11 cellular contexts compared by ENCODE assay signal in genomic region chr2:156538083-156538504, GRCh38.
DNase-seq lines count a peak whose midpoint lies in the region; ATAC-seq and TF ChIP-seq lines count a peak whose summit lies in the region.
"Had no signal": no experiment of that assay in that cellular context is flagged by ENCODE, and none has a peak within 500 bp of the region (broad histone marks: within the 10 kb centered on the region; RNA-seq: fewer than 3 reads in every experiment).

No MANE protein-coding gene starts in this region.

- H2AFZ ChIP-seq in OCI-LY7 (ENCODE audit: low read length): no peak overlapping the region

- peaks cover 1% of the 10 kb centered on the region for H3K9me3 Mint-ChIP-seq in memory B cell
- H3K9me3 Mint-ChIP-seq: effector memory CD8-positive, alpha-beta T cell had no signal

- no TSS peak for BruUV-seq in OCI-LY7 (replicated peaks; lab: Mats Ljungman, UMichigan)

- peak overlapping the region; percentile 63 for H3K4me3 Mint-ChIP-seq in memory B cell
- H3K4me3 Mint-ChIP-seq: effector memory CD8-positive, alpha-beta T cell had no signal

- H3K27ac ChIP-seq in ascending aorta (no peak overlapping the region), adrenal gland (no peak overlapping the region), OCI-LY7 (ENCODE audit: low read depth, low read length, poor library complexity, severe bottlenecking) (no peak overlapping the region)

- H3K79me2 ChIP-seq in OCI-LY7 (ENCODE audit: insufficient read depth, low read depth, low read length): no peaks in the 10 kb centered on the region

- peaks cover 24% of the 10 kb centered on the region for H3K4me1 Mint-ChIP-seq in memory B cell

- no peak overlapping the region for H3K4me2 ChIP-seq in OCI-LY7 (ENCODE audit: low read length)

- H3K4me1 ChIP-seq in ascending aorta: no peaks in the 10 kb centered on the region
- no peaks in the 10 kb centered on the region for H3K4me1 ChIP-seq in adrenal gland (replicated peaks in 1 of 2)
- H3K4me1 ChIP-seq in OCI-LY7 (ENCODE audit: insufficient read depth, low read length, poor library complexity, severe bottlenecking): no peaks in the 10 kb centered on the region

- H3K4me3 ChIP-seq in ascending aorta: no peak overlapping the region
- H3K4me3 ChIP-seq in adrenal gland: no peak overlapping the region
- H3K4me3 ChIP-seq in OCI-LY7 (ENCODE audit: low read depth, low read length, poor library complexity, severe bottlenecking): no peak overlapping the region

- no peaks in the 10 kb centered on the region for H3K9me2 ChIP-seq in OCI-LY7 (ENCODE audit: insufficient read depth, low read length)

- H3K36me3 ChIP-seq in ascending aorta: no peaks in the 10 kb centered on the region
- no peaks in the 10 kb centered on the region for H3K36me3 ChIP-seq in adrenal gland (replicated peaks in 1 of 2)
- H3K36me3 ChIP-seq in OCI-LY7 (ENCODE audit: insufficient read depth, low read length): no peaks in the 10 kb centered on the region

- TF ChIP-seq POLR2A in adrenal gland (IDR thresholded peaks at IDR 0.05): no peak

- peak; percentile 80 for ATAC-seq in GM19023 (IDR thresholded peaks at IDR 0.05; ENCODE audit: unreplicated experiment)
- ATAC-seq in HG02588 (IDR thresholded peaks at IDR 0.05; ENCODE audit: unreplicated experiment): peak; percentile 70
- ATAC-seq in HG03565 (IDR thresholded peaks at IDR 0.05; ENCODE audit: unreplicated experiment): peak; percentile 66
- peak; percentile 88 for ATAC-seq in memory B cell (ENCODE audit: low read depth)
- ATAC-seq: effector memory CD8-positive, alpha-beta T cell had no signal

- intact Hi-C loops in ascending aorta (cut with DNase I) (no loop called here), adrenal gland (cut with DNase I) (no loop called here), OCI-LY7 (cut with micrococcal nuclease; ENCODE audit: unreplicated experiment) (no loop called here)

- H3K27me3 Mint-ChIP-seq in memory B cell: no peaks in the 10 kb centered on the region
- H3K27me3 Mint-ChIP-seq: effector memory CD8-positive, alpha-beta T cell had no signal

- DNase-seq in memory B cell (ENCODE audit: low spot score in 2 of 2) (peak; percentile 20 to 34), ascending aorta (ENCODE audit: low spot score in 2 of 2) (no peak), SKM-1 treated with dmso at 0.1 percent for 144 hours (lab: John Stamatoyannopoulos, UW; ENCODE audit: unreplicated experiment) (no peak), adrenal gland (no peak), OCI-LY7 (ENCODE audit: low spot score) (no peak)
- DNase-seq: effector memory CD8-positive, alpha-beta T cell; GDM1; KG1 had no signal

- H3K27me3 ChIP-seq in ascending aorta: no peaks in the 10 kb centered on the region
- H3K27me3 ChIP-seq in adrenal gland: no peaks in the 10 kb centered on the region

- H3K9me3 ChIP-seq in ascending aorta (no peaks in the 10 kb centered on the region), adrenal gland (replicated peaks in 1 of 3) (no peaks in the 10 kb centered on the region), OCI-LY7 (ENCODE audit: low read length) (no peaks in the 10 kb centered on the region)

- peak overlapping the region; percentile 91 for H3K27ac Mint-ChIP-seq in memory B cell
- H3K27ac Mint-ChIP-seq: effector memory CD8-positive, alpha-beta T cell had no signal

- peaks cover 15% of the 10 kb centered on the region for H3K36me3 Mint-ChIP-seq in memory B cell

- 90 to 98% (median 91%) methylated on average over 2 of the region's 2 CpGs for WGBS in adrenal gland, 4 donors

- no peaks in the 10 kb centered on the region for H4K20me1 ChIP-seq in OCI-LY7 (ENCODE audit: insufficient read depth, low read length)

- POLR2A ChIA-PET in OCI-LY7 (lab: Charles Lee): no interaction called here

- CTCF ChIA-PET in OCI-LY7 (lab: Charles Lee; ENCODE audit: unreplicated experiment): no interaction called here

- TF ChIP-seq CTCF in ascending aorta (IDR thresholded peaks at IDR 0.05) (no peak), adrenal gland (IDR thresholded peaks at IDR 0.05) (no peak), OCI-LY7 (conservative IDR thresholded peaks at IDR 0.05; ENCODE audit: low read length) (no peak)

Comparison
In these comparisons a context has a peak if more than half of its experiments do, and no peak if none do; other contexts are left out.
1. DNase-seq: peak in memory B cell (2 of 2); none in ascending aorta (0 of 2), SKM-1 treated with dmso at 0.1 percent for 144 hours (single experiment), adrenal gland (0 of 7) and OCI-LY7 (single experiment).
2. Peak in every context shown above with its lines, with median percentiles within 50 percentile points of each other: ATAC-seq.